ENCODE assay signal across 8 cellular contexts in genomic region chr1:16440480-16441311, GRCh38. TPM values are rescaled to one million over a fixed set of nuclear protein-coding genes. Genes with fewer than 3 reads are reported as not detected.
DNase-seq lines count a peak whose midpoint lies in the region; ATAC-seq and TF ChIP-seq lines count a peak whose summit lies in the region.

NECAP2 (plus strand) TSS chr1:16440724; CDS start chr1:16440762, 38 bp downstream.

- H3K27me3 Mint-ChIP-seq in activated CD4-positive, alpha-beta memory T cell treated with anti-CD3 and anti-CD28 coated beads for 36 hours = no peaks in the 10 kb centered on the region

- peak within 1 kb of the TSS; percentile 100 for H3K4me3 ChIP-seq in HL-60 (replicated peaks; ENCODE audit: insufficient read depth, low read length)
- H3K4me3 ChIP-seq in dorsolateral prefrontal cortex = peak within 1 kb of the TSS; percentile 66 to 99 (median 92)
- H3K4me3 ChIP-seq in right lobe of liver = peak within 1 kb of the TSS; percentile 72 to 96 (median 93)

- peak within 1 kb of the TSS; percentile 87 for H3K4me3 Mint-ChIP-seq in activated CD4-positive, alpha-beta memory T cell treated with anti-CD3 and anti-CD28 coated beads for 36 hours

- TF ChIP-seq CTCF in HL-60 (IDR thresholded peaks at IDR 0.05; ENCODE audit: insufficient read depth, low read length) (peak; percentile 85), dorsolateral prefrontal cortex (IDR thresholded peaks at IDR 0.05 in 54 of 56, conservative IDR thresholded peaks at IDR 0.05 in 2 of 56; ENCODE audit: low read depth in 1 of 56, partially characterized antibody in 56 of 56) (peak; percentile 68 to 99 (median 95)), right lobe of liver (IDR thresholded peaks at IDR 0.05) (peak; percentile 71 to 97 (median 93))

- no peaks in the 10 kb centered on the region for H3K4me1 ChIP-seq in right lobe of liver

- no peaks in the 10 kb centered on the region for H3K27me3 ChIP-seq in HL-60 (ENCODE audit: insufficient read depth, poor library complexity, severe bottlenecking)
- H3K27me3 ChIP-seq in dorsolateral prefrontal cortex = no peaks in the 10 kb centered on the region
- H3K27me3 ChIP-seq in right lobe of liver = no peaks in the 10 kb centered on the region

- POLR2A ChIA-PET in activated CD4-positive, alpha-beta memory T cell treated with anti-CD3 and anti-CD28 coated beads for 36 hours (lab: Charles Lee) = interaction anchor here (0.5 to 1.7 kb wide), 10 partner anchors 9 to 200 kb away, joined by 3 to 8 read pairs (median 4); partner anchors contain the start of genes FBXO42 and RNU1-1

- H3K36me3 ChIP-seq in right lobe of liver = peaks cover 0 to 13% (median 1%) of the 10 kb centered on the region in 4 donors

- 0% methylated on average over 16 of the region's 70 CpGs for WGBS in right lobe of liver (ENCODE audit: insufficient coverage, low coverage, low lambda C conversion rate, missing lambda C conversion rate)

- TF ChIP-seq POLR2A in right lobe of liver (IDR thresholded peaks at IDR 0.05) = peak; percentile 66

- no peaks in the 10 kb centered on the region for H3K9me3 ChIP-seq in right lobe of liver

- peak within 1 kb of the TSS; percentile 86 for H3K27ac Mint-ChIP-seq in activated CD4-positive, alpha-beta memory T cell treated with anti-CD3 and anti-CD28 coated beads for 36 hours

- H3K36me3 Mint-ChIP-seq in activated CD4-positive, alpha-beta memory T cell treated with anti-CD3 and anti-CD28 coated beads for 36 hours = peaks cover 19% of the 10 kb centered on the region

- intact Hi-C loops in activated CD4-positive, alpha-beta memory T cell treated with anti-CD3 and anti-CD28 coated beads for 36 hours (cut with micrococcal nuclease) = loop anchor here (1.0 to 5.0 kb wide), 5 partner anchors 20 to 823 kb away; partner anchors contain the start of genes DDI2, FBXO42 and SZRD1
- intact Hi-C loops in dorsolateral prefrontal cortex (cut with DNase I) (loop anchor here in 1 of 2 donors (5.0 kb wide), 2 partner anchors 62 to 73 kb away; partner anchors contain the start of gene SZRD1), right lobe of liver (cut with DNase I) (no loop called here)

- CTCF ChIA-PET in activated CD4-positive, alpha-beta memory T cell treated with anti-CD3 and anti-CD28 coated beads for 36 hours (lab: Charles Lee) = interaction anchor here (0.7 to 2.3 kb wide), 19 partner anchors 9 to 362 kb away, joined by 3 to 17 read pairs (median 4); partner anchors contain the start of gene FBXO42

- H3K27ac ChIP-seq in HL-60 (replicated peaks) (peak within 1 kb of the TSS; percentile 62), dorsolateral prefrontal cortex (peak within 1 kb of the TSS; percentile 38 to 97 (median 80)), right lobe of liver (peak within 1 kb of the TSS; percentile 67 to 79 (median 74))

- ATAC-seq in GM19397 (IDR thresholded peaks at IDR 0.05; ENCODE audit: unreplicated experiment) (peak; percentile 76), right lobe of liver (peak; percentile 94 to 97 (median 96))

- H3K9me3 Mint-ChIP-seq in activated CD4-positive, alpha-beta memory T cell treated with anti-CD3 and anti-CD28 coated beads for 36 hours = no peaks in the 10 kb centered on the region

- DNase-seq in CD1c-positive myeloid dendritic cell (ENCODE audit: extremely low spot score) (peak; percentile 94), HL-60 (ENCODE audit: low read depth in 1 of 2, low spot score in 1 of 2) (peak; percentile 93 to 95), NCI-H82 treated with DMSO at 0.1 percent for 48 hours (lab: John Stamatoyannopoulos, UW; ENCODE audit: unreplicated experiment) (peak; percentile 85), dorsolateral prefrontal cortex (peak; percentile 85 to 96 (median 92)), right lobe of liver (peak; percentile 93 to 95 (median 95))
- DNase-seq in activated CD4-positive, alpha-beta memory T cell treated with anti-CD3 and anti-CD28 coated beads for 36 hours = peak; percentile 96
- peak; percentile 96 for DNase-seq in stimulated activated CD4-positive, alpha-beta T cell treated with anti-CD3 and anti-CD28 coated beads, Interleukin-4, amount 100 ng/mL, for 24 hours

- H3K4me1 Mint-ChIP-seq in activated CD4-positive, alpha-beta memory T cell treated with anti-CD3 and anti-CD28 coated beads for 36 hours (ENCODE audit: low read depth) = peaks cover 37% of the 10 kb centered on the region

RNA-seq across cellular contexts. Expression of gene NECAP2, which starts in this region (rescaled TPM):
- total RNA-seq in activated CD4-positive, alpha-beta memory T cell treated with anti-CD3 and anti-CD28 coated beads for 36 hours = 10 to 100 TPM; 76.4 to 82.0 TPM
- 10 to 100 TPM; 14.6 to 37.1 (median 23.5) TPM for total RNA-seq in dorsolateral prefrontal cortex
- total RNA-seq in right lobe of liver = 10 to 100 TPM; 13.9 to 28.3 (median 24.2) TPM

Comparison
In these comparisons a context has a peak if more than half of its experiments do, and no peak if none do; other contexts are left out.
1. Peak in every context shown above with its lines: DNase-seq, ATAC-seq, H3K4me3 ChIP-seq and H3K27ac ChIP-seq.